11 cellular contexts compared by ENCODE assay signal in the genomic region with DNA sequence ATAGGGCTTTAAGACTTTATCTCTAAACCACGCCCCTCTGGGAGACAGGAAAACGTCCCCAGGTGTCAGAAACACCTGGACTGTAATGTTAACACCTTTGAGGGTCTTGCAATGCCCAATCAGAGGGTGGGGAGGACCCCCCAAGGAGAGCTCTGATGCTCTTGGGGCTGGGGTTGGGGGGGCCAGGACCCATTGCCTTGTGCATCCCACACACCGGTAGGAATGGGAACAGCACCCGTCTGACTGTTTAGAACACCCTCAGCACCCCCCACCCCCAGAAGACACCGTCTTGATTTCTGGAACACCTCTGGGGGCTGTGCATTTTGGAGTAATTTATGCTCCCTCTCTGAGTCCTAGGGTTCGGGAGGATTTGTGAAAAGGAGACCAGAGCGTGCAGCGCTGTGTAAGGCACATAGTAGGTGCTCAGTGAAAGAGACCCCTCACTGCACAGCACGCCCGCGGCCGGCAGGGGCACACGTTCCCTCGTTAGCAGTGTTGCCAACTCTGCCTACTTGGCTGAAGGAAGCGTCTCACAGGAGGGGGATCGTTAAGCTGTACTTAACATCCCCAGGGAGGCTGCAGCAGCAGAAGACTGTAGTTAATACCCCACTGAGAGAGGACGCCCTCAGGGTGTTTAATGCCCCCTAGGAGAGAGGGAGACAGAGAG. TPM values are rescaled to one million over a fixed set of nuclear protein-coding genes. Genes with fewer than 3 reads are reported as not detected.
DNase-seq lines count a peak whose midpoint lies in the region; ATAC-seq and TF ChIP-seq lines count a peak whose summit lies in the region.
"Had no signal": no experiment of that assay in that cellular context is flagged by ENCODE, and none has a peak within 500 bp of the region (broad histone marks: within the 10 kb centered on the region; RNA-seq: fewer than 3 reads in every experiment).

No MANE protein-coding gene starts in this region.

- H3K4me1 ChIP-seq in Panc1 (ENCODE audit: control insufficient read depth, insufficient read depth, low read length) (no peaks in the 10 kb centered on the region; the same call in 1 of the 2 replicates), foreskin keratinocyte (peaks cover 2% of the 10 kb centered on the region), ascending aorta (peaks cover 0 to 11% of the 10 kb centered on the region in 2 donors)

- H3K36me3 ChIP-seq in Panc1 (ENCODE audit: control insufficient read depth, insufficient read depth, low read length), result no peaks in the 10 kb centered on the region
- H3K36me3 ChIP-seq in ascending aorta, result no peaks in the 10 kb centered on the region

- no peak overlapping the region for H3K27ac ChIP-seq in Panc1 (ENCODE audit: low read length)
- H3K27ac ChIP-seq in foreskin keratinocyte, result no peak overlapping the region
- H3K27ac ChIP-seq in ascending aorta, result no peak overlapping the region
- H3K27ac ChIP-seq: body of pancreas had no signal

- in situ Hi-C loops in Panc1 (cut with HindIII; ENCODE audit: low pct_unique_long_range_greater_than_20kb, low sequenced_read_pairs), result no loop called here

- no peak overlapping the region for H3K4me3 ChIP-seq in AG10803 (ENCODE audit: low read length)
- no peak overlapping the region for H3K4me3 ChIP-seq in Panc1 (ENCODE audit: low read depth in 2 of 2, low read length in 2 of 2)
- no peak overlapping the region for H3K4me3 ChIP-seq in ascending aorta
- H3K4me3 ChIP-seq: body of pancreas had no signal

- intact Hi-C loops in Panc1 (cut with micrococcal nuclease; ENCODE audit: unreplicated experiment) (loop anchor here (10.0 kb wide), 1 partner anchor 46 kb away; a partner anchor contains a TSS), ascending aorta (cut with DNase I) (no loop called here)

- no peak for ATAC-seq in Panc1
- no peak for ATAC-seq in foreskin keratinocyte
- ATAC-seq: body of pancreas had no signal

- POLR2A ChIA-PET in Panc1 (lab: Charles Lee), result no interaction called here

- H3K27me3 ChIP-seq in Panc1 (ENCODE audit: control insufficient read depth, insufficient read depth, low read length) (peaks cover 3% of the 10 kb centered on the region; the same call in 1 of the 2 replicates), foreskin keratinocyte (peaks cover 95% of the 10 kb centered on the region), ascending aorta (peaks cover 47% of the 10 kb centered on the region)
- H3K27me3 ChIP-seq: body of pancreas had no signal

- CTCF ChIA-PET in Panc1 (lab: Charles Lee), result no interaction called here

- peak; percentile 36; the same call in 1 of the 2 replicates for TF ChIP-seq CTCF in AG10803 (conservative IDR thresholded peaks at IDR 0.05; ENCODE audit: low read length)
- peak; percentile 71 for TF ChIP-seq CTCF in GM12873 (IDR thresholded peaks at IDR 0.05; ENCODE audit: insufficient read depth, low read depth, low read length, missing control alignments)
- peak; percentile 33 for TF ChIP-seq CTCF in Panc1 (IDR thresholded peaks at IDR 0.05)
- TF ChIP-seq CTCF in foreskin keratinocyte (conservative IDR thresholded peaks at IDR 0.05), result peak; percentile 42
- no peak for TF ChIP-seq CTCF in ascending aorta (IDR thresholded peaks at IDR 0.05)

- DNase-seq in AG10803 (ENCODE audit: low read depth) (no peak), Panc1 (ENCODE audit: low read depth, low spot score) (no peak), foreskin keratinocyte (no peak), T-helper 9 cell (no peak), T1000 (lab: John Stamatoyannopoulos, UW) (no peak), SK-N-DZ (ENCODE audit: low spot score) (no peak), ascending aorta (ENCODE audit: low spot score in 2 of 2) (no peak)
- DNase-seq: activated CD4-positive, alpha-beta T cell treated with anti-CD3 and anti-CD28 coated beads for 4 hours; body of pancreas; stimulated activated CD8-positive, alpha-beta memory T cell treated with anti-CD3 and anti-CD28 coated beads, Interleukin-4, amount 100 ng/mL, for 48 hours had no signal

- H3K9me3 ChIP-seq in Panc1 (ENCODE audit: control insufficient read depth, insufficient read depth, low read depth, low read length) (no peaks in the 10 kb centered on the region), ascending aorta (no peaks in the 10 kb centered on the region)
- H3K9me3 ChIP-seq: body of pancreas had no signal

- no TSS peak for BruUV-seq in Panc1 (replicated peaks; lab: Mats Ljungman, UMichigan)

RNA-seq across cellular contexts. Expression of a gene that starts 2.8 kb away (rescaled TPM):
- total RNA-seq in Panc1 (2021; ENCODE audit: unreplicated experiment) (0.18 TPM), foreskin keratinocyte (not detected in 2 replicates), ascending aorta (not detected)
- 0.15 TPM for polyA plus RNA-seq in Panc1 (2012; ENCODE audit: insufficient read length)
- 0.03 and 0.08 TPM in 2 replicates for polyA plus RNA-seq in foreskin keratinocyte
- polyA plus RNA-seq in SK-N-DZ (2014; cell fraction: cytosol; rRNA removed), result not detected in 2 replicates
- polyA plus RNA-seq in SK-N-DZ (2014; cell fraction: nucleus; rRNA removed), result 0.51 TPM in 1 of 2 replicates, not detected in the other
- total RNA-seq: body of pancreas had no signal

RNA-seq across cellular contexts. Expression of a gene that starts 28.1 kb away (rescaled TPM):
- total RNA-seq in Panc1 (2021; ENCODE audit: unreplicated experiment) (69.1 TPM), foreskin keratinocyte (155 and 188 TPM in 2 replicates), ascending aorta (360 TPM)
- polyA plus RNA-seq in Panc1 (2012; ENCODE audit: insufficient read length), result 192 TPM
- polyA plus RNA-seq in foreskin keratinocyte, result 212 and 326 TPM in 2 replicates
- 64.4 and 74.3 TPM in 2 replicates for polyA plus RNA-seq in SK-N-DZ (2014; cell fraction: cytosol; rRNA removed)
- polyA plus RNA-seq in SK-N-DZ (2014; cell fraction: nucleus; rRNA removed), result 37.0 and 58.7 TPM in 2 replicates

RNA-seq across cellular contexts. Expression of a gene that starts 48.1 kb away (rescaled TPM):
- 69.5 TPM for total RNA-seq in Panc1 (2021; ENCODE audit: unreplicated experiment)
- 106 TPM for polyA plus RNA-seq in Panc1 (2012; ENCODE audit: insufficient read length)
- total RNA-seq in foreskin keratinocyte, result 85.1 and 85.6 TPM in 2 replicates
- 114 and 135 TPM in 2 replicates for polyA plus RNA-seq in foreskin keratinocyte
- polyA plus RNA-seq in SK-N-DZ (2014; cell fraction: cytosol; rRNA removed), result 16.7 and 17.0 TPM in 2 replicates
- 33.2 and 43.4 TPM in 2 replicates for polyA plus RNA-seq in SK-N-DZ (2014; cell fraction: nucleus; rRNA removed)
- 178 TPM for total RNA-seq in ascending aorta

RNA-seq across cellular contexts. Expression of a gene that starts 54.0 kb away (rescaled TPM):
- total RNA-seq in Panc1 (2021; ENCODE audit: unreplicated experiment) (0.59 TPM), foreskin keratinocyte (0.11 and 0.20 TPM in 2 replicates), ascending aorta (not detected)
- polyA plus RNA-seq in Panc1 (2012; ENCODE audit: insufficient read length), result 0.74 TPM
- 0.17 and 0.30 TPM in 2 replicates for polyA plus RNA-seq in foreskin keratinocyte
- 0.15 TPM in 1 of 2 replicates, not detected in the other for polyA plus RNA-seq in SK-N-DZ (2014; cell fraction: cytosol; rRNA removed)
- polyA plus RNA-seq in SK-N-DZ (2014; cell fraction: nucleus; rRNA removed), result not detected in 2 replicates
- total RNA-seq: body of pancreas had no signal

Comparison
In these comparisons a context has a peak if more than half of its experiments do, and no peak if none do; other contexts are left out.
1. CTCF ChIP-seq: peak in AG10803 (single experiment), GM12873 (single experiment), Panc1 (single experiment) and foreskin keratinocyte (single experiment); none in ascending aorta (0 of 3).